In genomic region chr15:90320062-90320884, GRCh38 we compare ENCODE assay signal across 8 cellular contexts. TPM values are rescaled to one million over a fixed set of nuclear protein-coding genes. Genes with fewer than 3 reads are reported as not detected.
A peak's percentile ranks its signal among the peaks of the same experiment; 100 is the strongest.
DNase-seq lines count a peak whose midpoint lies in the region; ATAC-seq and TF ChIP-seq lines count a peak whose summit lies in the region.

No MANE protein-coding gene starts in this region.

- H3K4me3 Mint-ChIP-seq in activated naive CD8-positive, alpha-beta T cell treated with anti-CD3 and anti-CD28 coated beads, Interleukin-2, amount 50 U/mL, for 24 hours: no peak overlapping the region

- H3K9me3 Mint-ChIP-seq in activated naive CD8-positive, alpha-beta T cell treated with anti-CD3 and anti-CD28 coated beads, Interleukin-2, amount 50 U/mL, for 24 hours: no peaks in the 10 kb centered on the region

- H3K27me3 ChIP-seq in heart right ventricle: no peaks in the 10 kb centered on the region

- TF ChIP-seq CTCF in heart right ventricle (IDR thresholded peaks at IDR 0.05): peak; percentile 96 to 100 (median 99)

- no peaks in the 10 kb centered on the region for H3K36me3 Mint-ChIP-seq in activated naive CD8-positive, alpha-beta T cell treated with anti-CD3 and anti-CD28 coated beads, Interleukin-2, amount 50 U/mL, for 24 hours (ENCODE audit: low read depth)

- CTCF ChIA-PET in HEK293T (lab: Yijun Ruan, JAX): interaction anchor here (0.5 to 3.8 kb wide), 34 partner anchors 9 to 730 kb away, joined by 3 to 54 read pairs (median 4); no protein-coding TSS in a partner anchor

- no peak overlapping the region for H3K27ac Mint-ChIP-seq in activated naive CD8-positive, alpha-beta T cell treated with anti-CD3 and anti-CD28 coated beads, Interleukin-2, amount 50 U/mL, for 24 hours

- no peaks in the 10 kb centered on the region for H3K27me3 Mint-ChIP-seq in activated naive CD8-positive, alpha-beta T cell treated with anti-CD3 and anti-CD28 coated beads, Interleukin-2, amount 50 U/mL, for 24 hours

- peak overlapping the region in 3 of 10 donors; percentile 28 to 61 (median 33) for H3K27ac ChIP-seq in heart right ventricle

- ATAC-seq in activated naive CD8-positive, alpha-beta T cell treated with anti-CD3 and anti-CD28 coated beads, Interleukin-2, amount 50 U/mL, for 24 hours: peak; percentile 98
- ATAC-seq in heart right ventricle: peak; percentile 87 to 95 (median 92)

- intact Hi-C loops in heart right ventricle (cut with DNase I): loop anchor here in 9 of 10 donors (1.0 to 10.0 kb wide), 7 partner anchors 161 to 295 kb away; no protein-coding TSS in a partner anchor
- intact Hi-C loops in posterior cingulate gyrus (cut with DNase I): loop anchor here (1.0 to 5.0 kb wide), 3 partner anchors 42 to 567 kb away; no protein-coding TSS in a partner anchor

- H3K4me3 ChIP-seq in heart right ventricle: peak overlapping the region in 5 of 10 donors; percentile 11 to 41 (median 20)

- WGBS in heart right ventricle, 2 donors: 11 to 14% methylated on average over 17 of the region's 17 CpGs

- POLR2A ChIA-PET in HEK293T (lab: Yijun Ruan, JAX): interaction anchor here (0.6 to 1.7 kb wide), 5 partner anchors 17 to 162 kb away, joined by 3 to 10 read pairs (median 4); partner anchors contain the start of gene IQGAP1

- no peaks in the 10 kb centered on the region for H3K36me3 ChIP-seq in heart right ventricle

- H3K4me1 ChIP-seq in heart right ventricle: peaks cover 0 to 30% (median 18%) of the 10 kb centered on the region in 9 donors

- H3K4me1 Mint-ChIP-seq in activated naive CD8-positive, alpha-beta T cell treated with anti-CD3 and anti-CD28 coated beads, Interleukin-2, amount 50 U/mL, for 24 hours: peaks cover 3% of the 10 kb centered on the region

- no peaks in the 10 kb centered on the region for H3K9me3 ChIP-seq in heart right ventricle

- DNase-seq in Daoy (ENCODE audit: low read depth) (peak; percentile 92), HEK293T (ENCODE audit: extremely low spot score) (peak; percentile 95), NCI-H1436 (lab: John Stamatoyannopoulos, UW) (peak; percentile 73), SW 1271 (lab: John Stamatoyannopoulos, UW) (peak; percentile 78 to 91), heart right ventricle (peak; percentile 73 to 84), posterior cingulate gyrus (peak; percentile 57 to 97 (median 76)), ureter (ENCODE audit: low spot score) (peak; percentile 82)
- DNase-seq in activated naive CD8-positive, alpha-beta T cell treated with anti-CD3 and anti-CD28 coated beads, Interleukin-2, amount 50 U/mL, for 24 hours: peak; percentile 64

TF ChIP-seq in HEK293T, 16 proteins besides CTCF, POLR2A, EP300 and RAD21:
- TF ChIP-seq SP1 (IDR thresholded peaks at IDR 0.05) (no peak), PKNOX1 (IDR thresholded peaks at IDR 0.05) (0 out of 2 replicates have a peak, but pooled peaks have one; percentile 2)

RNA-seq across cellular contexts. Expression of gene ZNF774, which starts 31.8 kb away (rescaled TPM):
- 0.45 and 1.5 TPM in 2 replicates for total RNA-seq in Daoy (2014; rRNA removed; shearing (Covaris generic))
- 10 to 100 TPM in 2 of 10 donors, 1 to 10 TPM in 8; 2.2 to 19.6 (median 7.0) TPM for total RNA-seq in heart right ventricle
- polyA plus RNA-seq in heart right ventricle: 1 to 10 TPM; 2.8 to 4.2 TPM
- 8.9 TPM for total RNA-seq in ureter

RNA-seq across cellular contexts. Expression of gene NGRN, which starts 54.8 kb away (rescaled TPM):
- 129 and 135 TPM in 2 replicates for total RNA-seq in Daoy (2014; rRNA removed; shearing (Covaris generic))
- total RNA-seq in heart right ventricle (100 to 1,000 TPM; 109 to 139 (median 119) TPM), ureter (98.5 TPM)
- polyA plus RNA-seq in heart right ventricle: 100 to 1,000 TPM in 1 of 2 donors, 10 to 100 TPM in 1; 56.5 to 119 TPM
